ENCODE assay signal across 1 cellular context in the genomic region with DNA sequence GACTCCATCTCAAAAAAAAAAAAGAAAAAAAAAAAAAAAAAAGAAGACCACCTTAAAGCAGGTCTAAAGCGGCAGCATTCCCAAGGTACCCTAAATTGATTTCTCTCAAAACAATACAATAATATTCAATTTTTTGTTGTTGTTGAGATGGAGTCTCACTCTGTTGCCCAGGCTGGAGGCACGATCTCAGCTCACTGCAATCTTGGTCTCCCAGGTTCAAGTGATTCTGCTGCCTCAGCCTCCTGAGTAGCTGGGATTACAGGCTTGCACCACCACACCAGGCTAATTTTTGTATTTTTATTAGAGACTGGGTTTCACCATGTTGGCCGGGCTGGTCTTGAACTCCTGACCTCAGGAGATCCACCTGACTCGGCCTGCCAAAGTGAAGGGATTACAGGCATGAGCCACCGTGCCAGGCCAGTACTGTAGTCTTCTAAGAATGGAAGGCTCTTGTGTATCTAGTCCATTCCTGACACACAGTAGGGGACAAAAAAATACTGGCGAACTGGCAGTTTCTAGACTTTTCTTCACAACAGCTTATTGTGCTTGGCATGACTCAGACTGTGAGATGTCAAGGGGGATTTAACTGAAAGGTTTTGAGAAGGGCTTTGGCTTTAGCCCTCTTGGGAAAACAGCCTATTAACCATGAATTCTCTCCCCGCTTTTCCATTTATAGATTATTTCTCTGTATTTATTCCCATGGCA.
TF ChIP-seq lines count a peak whose summit lies in the region.

No MANE protein-coding gene starts in this region.

TF ChIP-seq in GM12878, 131 proteins besides CTCF, POLR2A, EP300 and RAD21 (continued from another document):
- TF ChIP-seq, protein P1, sequence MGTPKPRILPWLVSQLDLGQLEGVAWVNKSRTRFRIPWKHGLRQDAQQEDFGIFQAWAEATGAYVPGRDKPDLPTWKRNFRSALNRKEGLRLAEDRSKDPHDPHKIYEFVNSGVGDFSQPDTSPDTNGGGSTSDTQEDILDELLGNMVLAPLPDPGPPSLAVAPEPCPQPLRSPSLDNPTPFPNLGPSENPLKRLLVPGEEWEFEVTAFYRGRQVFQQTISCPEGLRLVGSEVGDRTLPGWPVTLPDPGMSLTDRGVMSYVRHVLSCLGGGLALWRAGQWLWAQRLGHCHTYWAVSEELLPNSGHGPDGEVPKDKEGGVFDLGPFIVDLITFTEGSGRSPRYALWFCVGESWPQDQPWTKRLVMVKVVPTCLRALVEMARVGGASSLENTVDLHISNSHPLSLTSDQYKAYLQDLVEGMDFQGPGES (IDR thresholded peaks at IDR 0.05): no peak
- TF ChIP-seq, protein P2, sequence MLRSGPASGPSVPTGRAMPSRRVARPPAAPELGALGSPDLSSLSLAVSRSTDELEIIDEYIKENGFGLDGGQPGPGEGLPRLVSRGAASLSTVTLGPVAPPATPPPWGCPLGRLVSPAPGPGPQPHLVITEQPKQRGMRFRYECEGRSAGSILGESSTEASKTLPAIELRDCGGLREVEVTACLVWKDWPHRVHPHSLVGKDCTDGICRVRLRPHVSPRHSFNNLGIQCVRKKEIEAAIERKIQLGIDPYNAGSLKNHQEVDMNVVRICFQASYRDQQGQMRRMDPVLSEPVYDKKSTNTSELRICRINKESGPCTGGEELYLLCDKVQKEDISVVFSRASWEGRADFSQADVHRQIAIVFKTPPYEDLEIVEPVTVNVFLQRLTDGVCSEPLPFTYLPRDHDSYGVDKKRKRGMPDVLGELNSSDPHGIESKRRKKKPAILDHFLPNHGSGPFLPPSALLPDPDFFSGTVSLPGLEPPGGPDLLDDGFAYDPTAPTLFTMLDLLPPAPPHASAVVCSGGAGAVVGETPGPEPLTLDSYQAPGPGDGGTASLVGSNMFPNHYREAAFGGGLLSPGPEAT (IDR thresholded peaks at IDR 0.05; ENCODE audit: low read depth): peak; percentile 55
- no peak for TF ChIP-seq BHLHE40 (IDR thresholded peaks at IDR 0.05; ENCODE audit: borderline replicate concordance in 1 of 2, low read depth in 2 of 2, low read length in 1 of 2)
- peak in 1 of 2 experiments; percentile 64; a peak in 3 of 4 replicates for TF ChIP-seq IKZF2 (IDR thresholded peaks at IDR 0.05)
- TF ChIP-seq CEBPB (IDR thresholded peaks at IDR 0.05; ENCODE audit: borderline replicate concordance in 1 of 2, low read depth in 2 of 2, low read length in 2 of 2): no peak
- no peak for TF ChIP-seq TAF1 (IDR thresholded peaks at IDR 0.05; ENCODE audit: borderline replicate concordance, low read depth, low read length)
- TF ChIP-seq, protein P3, sequence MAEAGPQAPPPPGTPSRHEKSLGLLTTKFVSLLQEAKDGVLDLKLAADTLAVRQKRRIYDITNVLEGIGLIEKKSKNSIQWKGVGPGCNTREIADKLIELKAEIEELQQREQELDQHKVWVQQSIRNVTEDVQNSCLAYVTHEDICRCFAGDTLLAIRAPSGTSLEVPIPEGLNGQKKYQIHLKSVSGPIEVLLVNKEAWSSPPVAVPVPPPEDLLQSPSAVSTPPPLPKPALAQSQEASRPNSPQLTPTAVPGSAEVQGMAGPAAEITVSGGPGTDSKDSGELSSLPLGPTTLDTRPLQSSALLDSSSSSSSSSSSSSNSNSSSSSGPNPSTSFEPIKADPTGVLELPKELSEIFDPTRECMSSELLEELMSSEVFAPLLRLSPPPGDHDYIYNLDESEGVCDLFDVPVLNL (IDR thresholded peaks at IDR 0.05; ENCODE audit: low read depth, low read length): no peak
- no peak for TF ChIP-seq SUPT20H (IDR thresholded peaks at IDR 0.05; ENCODE audit: borderline replicate concordance, control insufficient read depth, low read depth, low read length)
- TF ChIP-seq, protein P4, sequence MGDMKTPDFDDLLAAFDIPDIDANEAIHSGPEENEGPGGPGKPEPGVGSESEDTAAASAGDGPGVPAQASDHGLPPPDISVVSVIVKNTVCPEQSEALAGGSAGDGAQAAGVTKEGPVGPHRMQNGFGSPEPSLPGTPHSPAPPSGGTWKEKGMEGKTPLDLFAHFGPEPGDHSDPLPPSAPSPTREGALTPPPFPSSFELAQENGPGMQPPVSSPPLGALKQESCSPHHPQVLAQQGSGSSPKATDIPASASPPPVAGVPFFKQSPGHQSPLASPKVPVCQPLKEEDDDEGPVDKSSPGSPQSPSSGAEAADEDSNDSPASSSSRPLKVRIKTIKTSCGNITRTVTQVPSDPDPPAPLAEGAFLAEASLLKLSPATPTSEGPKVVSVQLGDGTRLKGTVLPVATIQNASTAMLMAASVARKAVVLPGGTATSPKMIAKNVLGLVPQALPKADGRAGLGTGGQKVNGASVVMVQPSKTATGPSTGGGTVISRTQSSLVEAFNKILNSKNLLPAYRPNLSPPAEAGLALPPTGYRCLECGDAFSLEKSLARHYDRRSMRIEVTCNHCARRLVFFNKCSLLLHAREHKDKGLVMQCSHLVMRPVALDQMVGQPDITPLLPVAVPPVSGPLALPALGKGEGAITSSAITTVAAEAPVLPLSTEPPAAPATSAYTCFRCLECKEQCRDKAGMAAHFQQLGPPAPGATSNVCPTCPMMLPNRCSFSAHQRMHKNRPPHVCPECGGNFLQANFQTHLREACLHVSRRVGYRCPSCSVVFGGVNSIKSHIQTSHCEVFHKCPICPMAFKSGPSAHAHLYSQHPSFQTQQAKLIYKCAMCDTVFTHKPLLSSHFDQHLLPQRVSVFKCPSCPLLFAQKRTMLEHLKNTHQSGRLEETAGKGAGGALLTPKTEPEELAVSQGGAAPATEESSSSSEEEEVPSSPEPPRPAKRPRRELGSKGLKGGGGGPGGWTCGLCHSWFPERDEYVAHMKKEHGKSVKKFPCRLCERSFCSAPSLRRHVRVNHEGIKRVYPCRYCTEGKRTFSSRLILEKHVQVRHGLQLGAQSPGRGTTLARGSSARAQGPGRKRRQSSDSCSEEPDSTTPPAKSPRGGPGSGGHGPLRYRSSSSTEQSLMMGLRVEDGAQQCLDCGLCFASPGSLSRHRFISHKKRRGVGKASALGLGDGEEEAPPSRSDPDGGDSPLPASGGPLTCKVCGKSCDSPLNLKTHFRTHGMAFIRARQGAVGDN (IDR thresholded peaks at IDR 0.05): peak; percentile 80
- TF ChIP-seq FOXK2 (IDR thresholded peaks at IDR 0.05): no peak
- TF ChIP-seq CHD4 (IDR thresholded peaks at IDR 0.05): no peak
- TF ChIP-seq SMAD5 (IDR thresholded peaks at IDR 0.05; ENCODE audit: low read depth): no peak
- TF ChIP-seq ZNF384 (IDR thresholded peaks at IDR 0.05; ENCODE audit: borderline replicate concordance, low read depth, low read length): no peak
- TF ChIP-seq ESRRA (IDR thresholded peaks at IDR 0.05; ENCODE audit: low read length): no peak
- no peak for TF ChIP-seq CHD1 (IDR thresholded peaks at IDR 0.05; ENCODE audit: low read depth, low read length)
